ENCODE assay signal across 8 cellular contexts in the genomic region with DNA sequence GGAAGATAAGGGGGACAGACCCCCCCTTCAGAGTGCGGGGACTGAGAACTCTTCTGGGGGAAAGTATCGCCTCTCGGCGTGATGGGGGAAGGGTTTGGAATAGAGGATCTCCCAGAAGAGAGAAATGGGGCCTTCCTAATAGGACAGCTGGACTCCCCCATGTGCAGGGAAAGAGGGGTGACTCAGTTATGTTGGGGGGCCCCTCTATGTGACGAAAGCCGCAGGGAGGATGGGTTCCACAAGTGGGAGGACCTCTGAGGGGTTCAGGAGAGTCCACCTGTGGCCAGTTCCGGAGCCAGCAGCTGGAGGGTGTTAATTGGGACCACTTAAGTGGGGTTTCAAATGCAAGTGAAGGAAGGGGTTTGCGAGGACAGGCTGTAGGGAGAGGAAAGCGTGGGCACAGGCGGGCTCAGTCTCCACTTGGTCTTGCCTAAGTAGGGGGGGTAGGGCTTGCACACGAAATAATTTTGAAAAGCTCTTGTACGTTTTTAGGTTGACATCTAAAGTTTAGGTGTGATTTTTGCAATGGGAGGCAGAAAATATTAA. TPM values are rescaled to one million over a fixed set of nuclear protein-coding genes. Genes with fewer than 3 reads are reported as not detected.
A peak's percentile ranks its signal among the peaks of the same experiment; 100 is the strongest.
DNase-seq lines count a peak whose midpoint lies in the region; ATAC-seq, FAIRE-seq and TF ChIP-seq lines count a peak whose summit lies in the region.

No MANE protein-coding gene starts in this region.

- TF ChIP-seq EP300 in A549 (IDR thresholded peaks at IDR 0.05) (no peak), suprapubic skin (IDR thresholded peaks at IDR 0.05) (no peak)

- 6% methylated on average over 12 of the region's 12 CpGs for whole genome bisulfite sequencing in A549 (ENCODE audit: missing lambda C conversion rate)
- WGBS in suprapubic skin, result 24% methylated on average over 12 of the region's 12 CpGs

- CTCF ChIA-PET in A549 (lab: Yijun Ruan, JAX), result no interaction called here

- DNase-seq in A549 (ENCODE audit: low read depth in 1 of 2, low spot score in 1 of 2), result peak in 1 of 2 experiments; percentile 46
- peak; percentile 35 for DNase-seq in GM19239 (ENCODE audit: insufficient read length, low spot score)
- DNase-seq in WERI-Rb-1, result no peak
- DNase-seq in suprapubic skin (ENCODE audit: low spot score in 2 of 2), result no peak
- DNase-seq in retina, result no peak
- no peak for DNase-seq in cerebellum (ENCODE audit: low spot score)

- FAIRE-seq in A549 (lab: Jason Lieb, UNC) (no peak), GM19239 (lab: Jason Lieb, UNC) (peak; percentile 90)

- H3K9me3 ChIP-seq in A549 (no peaks in the 10 kb centered on the region), WERI-Rb-1 (ENCODE audit: severe bottlenecking) (no peaks in the 10 kb centered on the region), iPS-18c (ENCODE audit: control insufficient read depth, insufficient read depth, low read length) (peaks cover 18% of the 10 kb centered on the region), suprapubic skin (no peaks in the 10 kb centered on the region)

- TF ChIP-seq POLR2A in A549 (IDR thresholded peaks at IDR 0.05; ENCODE audit: low read length) (no peak), suprapubic skin (IDR thresholded peaks at IDR 0.05) (no peak)

- H3K27ac ChIP-seq in A549, result peak overlapping the region; percentile 95 to 99
- peak overlapping the region; percentile 87 for H3K27ac ChIP-seq in WERI-Rb-1
- H3K27ac ChIP-seq in suprapubic skin, result peak overlapping the region; percentile 82

- H3K4me2 ChIP-seq in A549, result peak overlapping the region; percentile 92

- ATAC-seq in A549 (peak in 1 of 2 experiments; percentile 5; a peak in 1 of 6 replicates), HG02884 (IDR thresholded peaks at IDR 0.05; ENCODE audit: unreplicated experiment) (no peak)

- POLR2A ChIA-PET in A549 (lab: Yijun Ruan, JAX), result interaction anchor here (1.8 kb wide), 1 partner anchor 40 kb away, joined by 10 read pairs; no protein-coding TSS in a partner anchor

- TF ChIP-seq RAD21 in A549 (conservative IDR thresholded peaks at IDR 0.05 in 1 of 2, IDR thresholded peaks at IDR 0.05 in 1 of 2), result no peak

- H3K4me3 ChIP-seq in A549, result peak overlapping the region; percentile 97
- H3K4me3 ChIP-seq in WERI-Rb-1 (ENCODE audit: low read depth, low read length), result peak overlapping the region; percentile 47
- peak overlapping the region; percentile 66 for H3K4me3 ChIP-seq in iPS-18c (ENCODE audit: insufficient read depth, low read depth, low read length)
- H3K4me3 ChIP-seq in suprapubic skin, result peak overlapping the region; percentile 78

- peaks cover 7% of the 10 kb centered on the region; the same call in 2 of the 3 replicates for H3K4me1 ChIP-seq in A549
- peaks cover 22% of the 10 kb centered on the region for H3K4me1 ChIP-seq in suprapubic skin

- H3K36me3 ChIP-seq in WERI-Rb-1 (peaks cover 23% of the 10 kb centered on the region), suprapubic skin (peaks cover 21% of the 10 kb centered on the region)

- H3K27me3 ChIP-seq in WERI-Rb-1 (ENCODE audit: insufficient read depth, low read depth, severe bottlenecking) (peaks cover 21% of the 10 kb centered on the region), suprapubic skin (no peaks in the 10 kb centered on the region)

- TF ChIP-seq CTCF in A549 (IDR thresholded peaks at IDR 0.05) (no peak), WERI-Rb-1 (IDR thresholded peaks at IDR 0.05; ENCODE audit: low read depth, low read length) (no peak), suprapubic skin (IDR thresholded peaks at IDR 0.05) (no peak)

TF ChIP-seq in A549, 52 proteins besides CTCF, POLR2A, EP300 and RAD21:
- no peak for TF ChIP-seq CEBPB (IDR thresholded peaks at IDR 0.05)
- no peak for TF ChIP-seq RFX5 (IDR thresholded peaks at IDR 0.05)
- TF ChIP-seq CHD4 (IDR thresholded peaks at IDR 0.05; ENCODE audit: borderline replicate concordance), result no peak
- no peak for TF ChIP-seq EHMT2 (IDR thresholded peaks at IDR 0.05; ENCODE audit: low read depth)
- TF ChIP-seq FOSB (CRISPR knock-in tag; IDR thresholded peaks at IDR 0.05), result no peak
- no peak for TF ChIP-seq SREBF2 (IDR thresholded peaks at IDR 0.05)
- no peak for TF ChIP-seq FOXS1 (CRISPR knock-in tag; IDR thresholded peaks at IDR 0.05)
- no peak for TF ChIP-seq MYC (IDR thresholded peaks at IDR 0.05; ENCODE audit: borderline replicate concordance, low read length)
- TF ChIP-seq RCOR1 (IDR thresholded peaks at IDR 0.05; ENCODE audit: low read depth, low read length), result no peak
- TF ChIP-seq RARB (CRISPR knock-in tag; IDR thresholded peaks at IDR 0.05), result no peak
- no peak for TF ChIP-seq HEYL (CRISPR knock-in tag; IDR thresholded peaks at IDR 0.05)
- TF ChIP-seq POLR2AphosphoS2 (conservative IDR thresholded peaks at IDR 0.05; ENCODE audit: low read length), result no peak
- TF ChIP-seq, protein P1, sequence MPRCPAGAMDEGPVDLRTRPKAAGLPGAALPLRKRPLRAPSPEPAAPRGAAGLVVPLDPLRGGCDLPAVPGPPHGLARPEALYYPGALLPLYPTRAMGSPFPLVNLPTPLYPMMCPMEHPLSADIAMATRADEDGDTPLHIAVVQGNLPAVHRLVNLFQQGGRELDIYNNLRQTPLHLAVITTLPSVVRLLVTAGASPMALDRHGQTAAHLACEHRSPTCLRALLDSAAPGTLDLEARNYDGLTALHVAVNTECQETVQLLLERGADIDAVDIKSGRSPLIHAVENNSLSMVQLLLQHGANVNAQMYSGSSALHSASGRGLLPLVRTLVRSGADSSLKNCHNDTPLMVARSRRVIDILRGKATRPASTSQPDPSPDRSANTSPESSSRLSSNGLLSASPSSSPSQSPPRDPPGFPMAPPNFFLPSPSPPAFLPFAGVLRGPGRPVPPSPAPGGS (IDR thresholded peaks at IDR 0.05), result no peak
- TF ChIP-seq, protein P2, sequence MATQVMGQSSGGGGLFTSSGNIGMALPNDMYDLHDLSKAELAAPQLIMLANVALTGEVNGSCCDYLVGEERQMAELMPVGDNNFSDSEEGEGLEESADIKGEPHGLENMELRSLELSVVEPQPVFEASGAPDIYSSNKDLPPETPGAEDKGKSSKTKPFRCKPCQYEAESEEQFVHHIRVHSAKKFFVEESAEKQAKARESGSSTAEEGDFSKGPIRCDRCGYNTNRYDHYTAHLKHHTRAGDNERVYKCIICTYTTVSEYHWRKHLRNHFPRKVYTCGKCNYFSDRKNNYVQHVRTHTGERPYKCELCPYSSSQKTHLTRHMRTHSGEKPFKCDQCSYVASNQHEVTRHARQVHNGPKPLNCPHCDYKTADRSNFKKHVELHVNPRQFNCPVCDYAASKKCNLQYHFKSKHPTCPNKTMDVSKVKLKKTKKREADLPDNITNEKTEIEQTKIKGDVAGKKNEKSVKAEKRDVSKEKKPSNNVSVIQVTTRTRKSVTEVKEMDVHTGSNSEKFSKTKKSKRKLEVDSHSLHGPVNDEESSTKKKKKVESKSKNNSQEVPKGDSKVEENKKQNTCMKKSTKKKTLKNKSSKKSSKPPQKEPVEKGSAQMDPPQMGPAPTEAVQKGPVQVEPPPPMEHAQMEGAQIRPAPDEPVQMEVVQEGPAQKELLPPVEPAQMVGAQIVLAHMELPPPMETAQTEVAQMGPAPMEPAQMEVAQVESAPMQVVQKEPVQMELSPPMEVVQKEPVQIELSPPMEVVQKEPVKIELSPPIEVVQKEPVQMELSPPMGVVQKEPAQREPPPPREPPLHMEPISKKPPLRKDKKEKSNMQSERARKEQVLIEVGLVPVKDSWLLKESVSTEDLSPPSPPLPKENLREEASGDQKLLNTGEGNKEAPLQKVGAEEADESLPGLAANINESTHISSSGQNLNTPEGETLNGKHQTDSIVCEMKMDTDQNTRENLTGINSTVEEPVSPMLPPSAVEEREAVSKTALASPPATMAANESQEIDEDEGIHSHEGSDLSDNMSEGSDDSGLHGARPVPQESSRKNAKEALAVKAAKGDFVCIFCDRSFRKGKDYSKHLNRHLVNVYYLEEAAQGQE (IDR thresholded peaks at IDR 0.05), result no peak
- no peak for TF ChIP-seq KDM1A (IDR thresholded peaks at IDR 0.05; ENCODE audit: low read depth)
- no peak for TF ChIP-seq CBX2 (IDR thresholded peaks at IDR 0.05; ENCODE audit: borderline replicate concordance, low read depth)
- no peak for TF ChIP-seq ZSCAN20 (CRISPR knock-in tag; IDR thresholded peaks at IDR 0.05)
- TF ChIP-seq ZNF302 (CRISPR knock-in tag; IDR thresholded peaks at IDR 0.05), result no peak
TF ChIP-seq in A549: peak in this region for 0.

RNA-seq across cellular contexts. Expression of a gene that starts 0.7 kb away (rescaled TPM):
- 12.8 and 13.4 TPM in 2 replicates for polyA plus RNA-seq in A549 (2011; rRNA removed)
- polyA plus RNA-seq in A549 (2012; cell fraction: cytosol; rRNA removed), result 25.2 and 26.3 TPM in 2 replicates
- polyA plus RNA-seq in A549 (2012; cell fraction: nucleus; rRNA removed), result 64.5 and 69.9 TPM in 2 replicates
- 19.9 to 20.3 TPM (median 20.0 TPM) in 3 replicates for polyA plus RNA-seq in A549 (2017; fragmentation: RNase III; extraction: RNeasy Plus Mini Kit Qiagen cat#74134 plus additional on column Dnase treatment)
- polyA minus RNA-seq in A549 (2011; rRNA and poly(A)+ RNA removed), result 27.1 and 31.3 TPM in 2 replicates
- 10 to 100 TPM in 1 of 4 donors, 1 to 10 TPM in 3; 5.9 to 15.1 (median 8.7) TPM for total RNA-seq in suprapubic skin
- 3.3 TPM for total RNA-seq in cerebellum

RNA-seq across cellular contexts. Expression of a gene that starts 13.7 kb away (rescaled TPM):
- polyA plus RNA-seq in A549 (2011; rRNA removed) (0.05 and 0.09 TPM in 2 replicates), A549 (2017; fragmentation: RNase III; extraction: RNeasy Plus Mini Kit Qiagen cat#74134 plus additional on column Dnase treatment) (0.21 to 0.44 TPM (median 0.29 TPM) in 3 replicates)
- polyA plus RNA-seq in A549 (2012; cell fraction: cytosol; rRNA removed), result 0.16 and 0.17 TPM in 2 replicates
- 0.78 and 0.86 TPM in 2 replicates for polyA plus RNA-seq in A549 (2012; cell fraction: nucleus; rRNA removed)
- not detected in 2 replicates for polyA minus RNA-seq in A549 (2011; rRNA and poly(A)+ RNA removed)
- total RNA-seq in suprapubic skin (1 to 10 TPM in 3 of 4 donors, under 1 TPM in 1; 0.68 to 5.2 (median 3.5) TPM), cerebellum (0.27 TPM)

Comparison
In these comparisons a context has a peak if more than half of its experiments do, and no peak if none do; other contexts are left out.
1. H3K4me3 ChIP-seq: peak in every context shown above with its lines; median percentile 97 in A549; 78 in suprapubic skin; 66 in iPS-18c; 47 in WERI-Rb-1.